23 cellular contexts compared by ENCODE assay signal in genomic region chr1:192889082-192889481, GRCh38.
"Had no signal": no experiment of that assay in that cellular context is flagged by ENCODE, and none has a peak within 500 bp of the region (broad histone marks: within the 10 kb centered on the region; RNA-seq: fewer than 3 reads in every experiment).

No MANE protein-coding gene starts in this region.

- DNase-seq: effector CD4-positive, alpha-beta T cell; endodermal cell; erythroblast; foreskin keratinocyte; head of caudate nucleus; left colon; left ventricle myocardium superior; mesendoderm; naive B cell; psoas muscle; retina; stimulated activated CD4-positive, alpha-beta T cell treated with anti-CD3 and anti-CD28 coated beads, Interleukin-2, amount 100 ng/mL, for 24 hours; stimulated activated CD4-positive, alpha-beta T cell treated with anti-CD3 and anti-CD28 coated beads, Interleukin-4, amount 100 ng/mL, for 4 hours; stimulated activated naive B cell treated with anti-CD40 and anti-IgM and Interleukin-4, amounts not matched to agents 10 μg/mL and 1 μg/mL and 100 μg/mL, for 72 hours; stomach; substantia nigra; transverse colon had no signal

- H2AFZ ChIP-seq: hepatocyte had no signal

- ATAC-seq: foreskin keratinocyte; left colon; left ventricle myocardium superior; psoas muscle; sciatic nerve; stimulated activated naive B cell treated with anti-CD40 and anti-IgM and Interleukin-4, amounts not matched to agents 10 μg/mL and 1 μg/mL and 100 μg/mL, for 72 hours had no signal

- H3K27me3 ChIP-seq: foreskin keratinocyte, hepatocyte, stomach, transverse colon had no signal

- H3K9me3 ChIP-seq: psoas muscle, stomach, thoracic aorta, transverse colon had no signal

- H3K4me2 ChIP-seq: hepatocyte had no signal

- H3K36me3 ChIP-seq: stomach, thoracic aorta, transverse colon had no signal

- H3K4me3 ChIP-seq: coronary artery, hepatocyte, lung, psoas muscle, skin epidermis, stomach, thoracic aorta, transverse colon had no signal

- H3K27ac ChIP-seq: coronary artery, foreskin keratinocyte, hepatocyte, psoas muscle, skin epidermis, stomach, thoracic aorta had no signal

- H3K4me1 ChIP-seq: psoas muscle, transverse colon had no signal
